Comparison of ENCODE assay signal across 11 cellular contexts in the genomic region with DNA sequence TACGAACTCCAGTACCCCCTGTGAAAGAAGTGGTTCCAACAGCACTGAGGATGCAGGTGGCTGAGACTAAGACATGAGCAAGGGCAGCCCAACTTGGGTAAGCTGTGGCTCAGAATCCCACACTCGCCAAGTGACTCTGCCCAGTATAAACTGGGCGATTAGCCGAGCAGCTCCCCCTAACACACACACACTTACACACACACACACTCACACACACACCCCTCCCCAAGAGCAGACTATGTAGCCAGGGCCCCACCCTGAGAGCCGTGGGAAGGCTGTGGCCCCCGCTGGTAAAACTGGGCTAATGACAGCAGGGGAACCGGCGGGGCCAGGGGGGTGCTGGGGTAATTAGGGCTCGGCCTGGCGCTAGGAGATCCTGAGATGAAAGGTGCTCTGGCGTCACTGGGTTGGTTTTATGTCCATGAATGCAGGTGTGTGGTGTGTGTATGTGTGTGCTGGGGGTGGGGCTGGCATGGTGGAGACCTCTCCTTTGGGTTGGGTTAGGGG. TPM values are rescaled to one million over a fixed set of nuclear protein-coding genes. Genes with fewer than 3 reads are reported as not detected.
DNase-seq lines count a peak whose midpoint lies in the region; ATAC-seq lines count a peak whose summit lies in the region.
"Had no signal": no experiment of that assay in that cellular context is flagged by ENCODE, and none has a peak within 500 bp of the region (broad histone marks: within the 10 kb centered on the region; RNA-seq: fewer than 3 reads in every experiment).

No MANE protein-coding gene starts in this region.

- CTCF ChIA-PET in activated naive CD4-positive, alpha-beta T cell treated with anti-CD3 and anti-CD28 coated beads for 36 hours (lab: Charles Lee): interaction anchor here (0.6 to 11.3 kb wide), 6 partner anchors 10 to 86 kb away, joined by 3 to 157 read pairs (median 4); partner anchors contain the start of gene NR1D1

- no peaks in the 10 kb centered on the region for H3K9me3 Mint-ChIP-seq in activated naive CD4-positive, alpha-beta T cell treated with anti-CD3 and anti-CD28 coated beads for 36 hours
- no peaks in the 10 kb centered on the region for H3K9me3 Mint-ChIP-seq in activated T-helper 17 cell treated with anti-CD3 and anti-CD28 coated beads, Interleukin-2, amount 50 U/mL, for 72 hours

- H3K4me3 ChIP-seq in stomach smooth muscle (ENCODE audit: low read length in 2 of 2): peak overlapping the region in 1 of 2 donors; percentile 68

- no peak for DNase-seq in activated naive CD4-positive, alpha-beta T cell treated with anti-CD3 and anti-CD28 coated beads for 36 hours
- no peak for DNase-seq in activated naive CD4-positive, alpha-beta T cell (lab: John Stamatoyannopoulos, UW)
- DNase-seq in left colon (peak in 1 of 2 donors; percentile 38), HK-2 (ENCODE audit: unreplicated experiment) (no peak), NCI-H187 treated with DMSO at 0.1 percent for 48 hours (lab: John Stamatoyannopoulos, UW) (no peak)
- DNase-seq: NCI-H774, T1000 had no signal

- H3K4me1 Mint-ChIP-seq in activated naive CD4-positive, alpha-beta T cell treated with anti-CD3 and anti-CD28 coated beads for 36 hours (ENCODE audit: low read depth): peaks cover 35% of the 10 kb centered on the region
- H3K4me1 Mint-ChIP-seq in activated T-helper 17 cell treated with anti-CD3 and anti-CD28 coated beads, Interleukin-2, amount 50 U/mL, for 72 hours: peaks cover 26% of the 10 kb centered on the region

- intact Hi-C loops in activated naive CD4-positive, alpha-beta T cell treated with anti-CD3 and anti-CD28 coated beads for 36 hours (cut with micrococcal nuclease): loop anchor here (2.0 kb wide), 1 partner anchor 25 kb away; no protein-coding TSS in a partner anchor
- intact Hi-C loops in left colon (cut with DNase I, micrococcal nuclease): no loop called here

- ATAC-seq in activated T-helper 17 cell treated with anti-CD3 and anti-CD28 coated beads, Interleukin-2, amount 50 U/mL, for 72 hours (replicated peaks): no peak
- peak; percentile 6 for ATAC-seq in left colon
- no peak for ATAC-seq in HG02938 (IDR thresholded peaks at IDR 0.05; ENCODE audit: unreplicated experiment)

- no peaks in the 10 kb centered on the region for H3K27me3 ChIP-seq in stomach smooth muscle (ENCODE audit: control insufficient read depth in 1 of 2, insufficient read depth in 2 of 2, low read length in 2 of 2)

- H3K27me3 Mint-ChIP-seq in activated naive CD4-positive, alpha-beta T cell treated with anti-CD3 and anti-CD28 coated beads for 36 hours (ENCODE audit: low read depth): peaks cover 2% of the 10 kb centered on the region
- no peaks in the 10 kb centered on the region for H3K27me3 Mint-ChIP-seq in activated T-helper 17 cell treated with anti-CD3 and anti-CD28 coated beads, Interleukin-2, amount 50 U/mL, for 72 hours

- H3K27ac ChIP-seq in stomach smooth muscle (ENCODE audit: low read length): peak overlapping the region; percentile 53

- H3K4me1 ChIP-seq in stomach smooth muscle (ENCODE audit: control insufficient read depth, insufficient read depth, low read length): peaks cover 46% of the 10 kb centered on the region

- peak overlapping the region in 1 of 2 donors; percentile 61 for H3K9ac ChIP-seq in stomach smooth muscle (ENCODE audit: low read length in 2 of 2)

- H3K36me3 ChIP-seq in stomach smooth muscle (ENCODE audit: control insufficient read depth in 2 of 2, insufficient read depth in 2 of 2, low read length in 2 of 2): no peaks in the 10 kb centered on the region

- no peak overlapping the region for H3K27ac Mint-ChIP-seq in activated naive CD4-positive, alpha-beta T cell treated with anti-CD3 and anti-CD28 coated beads for 36 hours
- peak overlapping the region; percentile 71 for H3K27ac Mint-ChIP-seq in activated T-helper 17 cell treated with anti-CD3 and anti-CD28 coated beads, Interleukin-2, amount 50 U/mL, for 72 hours

- peak overlapping the region; percentile 77 for H3K4me3 Mint-ChIP-seq in activated naive CD4-positive, alpha-beta T cell treated with anti-CD3 and anti-CD28 coated beads for 36 hours
- peak overlapping the region; percentile 81 for H3K4me3 Mint-ChIP-seq in activated T-helper 17 cell treated with anti-CD3 and anti-CD28 coated beads, Interleukin-2, amount 50 U/mL, for 72 hours

- no peaks in the 10 kb centered on the region for H3K36me3 Mint-ChIP-seq in activated naive CD4-positive, alpha-beta T cell treated with anti-CD3 and anti-CD28 coated beads for 36 hours (ENCODE audit: low read depth)
- H3K36me3 Mint-ChIP-seq in activated T-helper 17 cell treated with anti-CD3 and anti-CD28 coated beads, Interleukin-2, amount 50 U/mL, for 72 hours (ENCODE audit: low read depth): no peaks in the 10 kb centered on the region

- H3K9me3 ChIP-seq in stomach smooth muscle (ENCODE audit: control insufficient read depth in 2 of 2, low read length in 2 of 2): no peaks in the 10 kb centered on the region

RNA-seq across cellular contexts. Expression of gene THRA, which starts 1.2 kb away (rescaled TPM):
- 10 to 100 TPM; 10.2 to 11.2 TPM for total RNA-seq in activated naive CD4-positive, alpha-beta T cell treated with anti-CD3 and anti-CD28 coated beads for 36 hours
- 10 to 100 TPM; 10.3 to 14.4 TPM for total RNA-seq in activated T-helper 17 cell treated with anti-CD3 and anti-CD28 coated beads, Interleukin-2, amount 50 U/mL, for 72 hours
- total RNA-seq in left colon: 10 to 100 TPM; 48.4 to 56.3 TPM

RNA-seq across cellular contexts. Expression of gene MED24, which starts 7.4 kb away (rescaled TPM):
- 100 to 1,000 TPM; 107 TPM for total RNA-seq in activated naive CD4-positive, alpha-beta T cell treated with anti-CD3 and anti-CD28 coated beads for 36 hours
- total RNA-seq in activated T-helper 17 cell treated with anti-CD3 and anti-CD28 coated beads, Interleukin-2, amount 50 U/mL, for 72 hours: 100 to 1,000 TPM in 1 of 2 donors, 10 to 100 TPM in 1; 83.5 to 140 TPM
- 100 to 1,000 TPM in 1 of 2 donors, 10 to 100 TPM in 1; 63.4 to 108 TPM for total RNA-seq in left colon

RNA-seq across cellular contexts. Expression of gene NR1D1, which starts 38.8 kb away (rescaled TPM):
- total RNA-seq in activated naive CD4-positive, alpha-beta T cell treated with anti-CD3 and anti-CD28 coated beads for 36 hours: 1 to 10 TPM; 9.0 to 9.1 TPM
- total RNA-seq in activated T-helper 17 cell treated with anti-CD3 and anti-CD28 coated beads, Interleukin-2, amount 50 U/mL, for 72 hours: 10 to 100 TPM; 12.2 to 21.8 TPM
- total RNA-seq in left colon: 10 to 100 TPM; 16.9 to 19.8 TPM

RNA-seq across cellular contexts. Expression of gene CSF3, which starts 46.3 kb away (rescaled TPM):
- total RNA-seq in activated naive CD4-positive, alpha-beta T cell treated with anti-CD3 and anti-CD28 coated beads for 36 hours: not detected
- total RNA-seq in activated T-helper 17 cell treated with anti-CD3 and anti-CD28 coated beads, Interleukin-2, amount 50 U/mL, for 72 hours: not detected
- total RNA-seq in left colon: under 1 TPM; 0.20 to 0.67 TPM
- total RNA-seq: epithelial cell of proximal tubule had no signal
